ENCODE assay signal across 16 cellular contexts in the genomic region with DNA sequence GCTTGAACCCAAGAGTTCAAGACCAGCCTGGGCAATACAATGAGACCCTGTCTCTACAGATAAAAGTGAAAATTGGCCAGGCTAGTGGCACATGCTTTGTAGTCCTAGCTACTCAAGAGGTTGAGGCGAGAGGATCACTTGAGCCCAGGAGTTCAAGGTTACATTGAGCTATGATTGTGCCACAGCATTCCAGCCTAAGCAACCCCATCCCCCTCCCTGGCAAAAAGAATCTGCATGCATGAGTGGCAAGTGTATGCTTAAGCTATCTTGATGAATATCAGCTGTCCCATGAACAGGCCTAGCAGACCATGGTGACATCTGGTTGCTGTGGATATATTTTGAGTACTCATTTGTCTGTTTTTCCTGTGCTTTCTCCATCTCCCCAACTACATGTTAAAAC. TPM values are rescaled to one million over a fixed set of nuclear protein-coding genes. Genes with fewer than 3 reads are reported as not detected.
"Had no signal": no experiment of that assay in that cellular context is flagged by ENCODE, and none has a peak within 500 bp of the region (broad histone marks: within the 10 kb centered on the region; RNA-seq: fewer than 3 reads in every experiment).

No MANE protein-coding gene starts in this region.

- H3K9me3 ChIP-seq: heart left ventricle, neutrophil, sigmoid colon, testis, transverse colon had no signal

- H3K27ac ChIP-seq: heart left ventricle, neutrophil, sigmoid colon, testis, transverse colon had no signal

- ATAC-seq: esophagus mucosa; heart left ventricle; naive thymus-derived CD4-positive, alpha-beta T cell; stimulated activated effector memory CD8-positive, alpha-beta T cell treated with anti-CD3 and anti-CD28 coated beads, Interleukin-12 subunit alpha, Interleukin-12 subunit beta, amount 100 ng/mL, for 72 hours; stimulated activated naive CD8-positive, alpha-beta T cell treated with anti-CD3 and anti-CD28 coated beads, Interleukin-15, Interleukin-2, amounts not matched to agents 100 U/mL and 50 U/mL, for 24 hours had no signal

- DNase-seq: effector memory CD4-positive, alpha-beta T cell; heart left ventricle; hypothalamus; kidney glomerular epithelial cell; mammary epithelial cell; naive thymus-derived CD4-positive, alpha-beta T cell; sigmoid colon; small intestine; stimulated activated CD4-positive, alpha-beta T cell treated with anti-CD3 and anti-CD28 coated beads, Interleukin-4, amount 100 ng/mL, for 1 hour; stimulated activated CD8-positive, alpha-beta memory T cell treated with anti-CD3 and anti-CD28 coated beads, Interleukin-4, amount 100 ng/mL, for 48 hours; stimulated activated naive CD8-positive, alpha-beta T cell treated with anti-CD3 and anti-CD28 coated beads, Interleukin-15, Interleukin-2, amounts not matched to agents 100 U/mL and 50 U/mL, for 24 hours; testis; transverse colon had no signal

- H3K4me3 ChIP-seq: heart left ventricle, sigmoid colon, testis, transverse colon had no signal

- H3K27me3 ChIP-seq: heart left ventricle, neutrophil, sigmoid colon, testis, transverse colon had no signal

RNA-seq across cellular contexts. Expression of a gene that starts 21.4 kb away (rescaled TPM):
- polyA plus RNA-seq: naive thymus-derived CD4-positive, alpha-beta T cell had no signal
